In the genomic region with DNA sequence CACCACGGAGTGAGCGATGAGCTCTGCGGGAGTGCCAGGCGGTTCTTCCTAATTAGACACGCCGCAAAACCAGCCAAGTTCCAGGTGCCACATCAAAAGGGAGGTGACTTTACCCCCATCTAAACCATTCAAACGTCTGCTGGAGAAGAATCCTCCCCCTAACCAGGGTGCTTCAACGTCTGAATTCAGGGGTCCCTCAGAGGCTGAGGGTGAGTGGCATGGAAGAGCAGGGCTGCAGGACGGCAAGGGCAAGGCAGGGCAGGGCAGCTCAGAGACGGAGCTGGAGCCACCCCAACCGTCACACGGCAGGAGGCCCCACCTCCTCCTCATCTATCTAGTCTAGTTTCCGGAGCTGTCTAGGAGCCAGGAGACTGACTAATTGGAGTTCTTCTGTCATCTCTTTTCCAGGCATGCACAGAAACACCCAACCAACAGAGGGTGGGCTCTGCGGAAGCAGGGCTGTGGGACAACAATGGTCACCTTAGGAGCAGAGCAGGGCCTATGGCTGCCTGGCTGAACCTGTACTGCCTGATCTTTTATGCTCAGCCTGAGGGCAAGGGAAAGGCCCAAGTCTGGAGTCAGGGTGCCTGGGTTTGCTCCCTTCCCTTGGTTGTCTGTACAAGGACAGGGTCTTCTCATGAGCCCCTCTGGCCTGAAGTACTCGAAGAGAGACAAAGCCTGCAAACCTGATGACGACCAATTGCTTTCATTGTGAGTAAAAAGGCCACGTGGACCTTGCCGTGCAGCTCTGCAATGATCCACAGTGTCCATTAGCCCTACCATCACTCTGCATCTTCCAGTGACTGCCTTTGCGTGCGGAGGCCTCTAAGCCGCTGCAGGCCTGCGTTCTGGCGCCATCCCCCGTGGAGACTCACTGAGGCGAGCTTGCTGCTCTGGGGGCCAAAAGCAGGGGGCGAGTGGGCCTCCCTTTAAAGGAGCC, we compare ENCODE assay signal across 9 cellular contexts.
A peak's percentile ranks its signal among the peaks of the same experiment; 100 is the strongest.
DNase-seq lines count a peak whose midpoint lies in the region; ATAC-seq and TF ChIP-seq lines count a peak whose summit lies in the region.
"Had no signal": no experiment of that assay in that cellular context is flagged by ENCODE, and none has a peak within 500 bp of the region (broad histone marks: within the 10 kb centered on the region; RNA-seq: fewer than 3 reads in every experiment).

No MANE protein-coding gene starts in this region.

- H3K27me3 Mint-ChIP-seq in neural progenitor cell (ENCODE audit: insufficient read depth, low read depth) (no peaks in the 10 kb centered on the region), natural killer cell (ENCODE audit: low read depth in 2 of 2) (no peaks in the 10 kb centered on the region)

- H3F3A ChIP-seq in neural progenitor cell (ENCODE audit: low read depth): no peaks in the 10 kb centered on the region

- H2AFZ ChIP-seq in neural progenitor cell (replicated peaks): peak overlapping the region; percentile 48

- no peak for ATAC-seq in natural killer cell
- no peak for ATAC-seq in GM19397 (IDR thresholded peaks at IDR 0.05; ENCODE audit: unreplicated experiment)

- peaks cover 7% of the 10 kb centered on the region for H3K4me1 ChIP-seq in neural progenitor cell

- no peaks in the 10 kb centered on the region for H3K27me3 ChIP-seq in neural progenitor cell

- H3K27ac Mint-ChIP-seq in neural progenitor cell (peak overlapping the region; percentile 61), natural killer cell (no peak overlapping the region)

- POLR2A ChIA-PET in HEK293T (lab: Yijun Ruan, JAX): no interaction called here

- no peak overlapping the region for H3K27ac ChIP-seq in neural progenitor cell

- no peaks in the 10 kb centered on the region for H3K79me2 ChIP-seq in neural progenitor cell (ENCODE audit: low read depth)

- H3K9me3 ChIP-seq in neural progenitor cell (ENCODE audit: low read depth): no peaks in the 10 kb centered on the region

- H3K36me3 ChIP-seq in neural progenitor cell: no peaks in the 10 kb centered on the region

- no peak overlapping the region for H3K9ac ChIP-seq in neural progenitor cell

- intact Hi-C loops in natural killer cell (cut with micrococcal nuclease): no loop called here

- H3K4me1 Mint-ChIP-seq in neural progenitor cell (peaks cover 24% of the 10 kb centered on the region), natural killer cell (peaks cover 0 to 4% of the 10 kb centered on the region in 2 donors)

- DNase-seq in HEK293T (ENCODE audit: extremely low spot score) (peak; percentile 41), NCI-H510A (lab: John Stamatoyannopoulos, UW) (peak; percentile 39), dermis microvascular lymphatic vessel endothelial cell (ENCODE audit: low read depth in 2 of 2) (peak; percentile 59 to 81), neural progenitor cell (ENCODE audit: low spot score) (peak; percentile 37), natural killer cell (no peak), OCI-M2 (lab: John Stamatoyannopoulos, UW; ENCODE audit: unreplicated experiment) (no peak)
- no peak for DNase-seq in stimulated activated naive CD4-positive, alpha-beta T cell (lab: John Stamatoyannopoulos, UW)
- DNase-seq: NCI-H82 had no signal

- CTCF ChIA-PET in HEK293T (lab: Yijun Ruan, JAX): no interaction called here

- TF ChIP-seq CTCF in neural progenitor cell (IDR thresholded peaks at IDR 0.05): no peak
- TF ChIP-seq CTCF in natural killer cell (IDR thresholded peaks at IDR 0.05): no peak

- H3K36me3 Mint-ChIP-seq in neural progenitor cell: no peaks in the 10 kb centered on the region
- no peaks in the 10 kb centered on the region for H3K36me3 Mint-ChIP-seq in natural killer cell

- H3K4me3 Mint-ChIP-seq in neural progenitor cell (no peak overlapping the region), natural killer cell (no peak overlapping the region)

- H4K20me1 ChIP-seq in neural progenitor cell (ENCODE audit: low read depth): no peaks in the 10 kb centered on the region

- H3K4me2 ChIP-seq in neural progenitor cell: no peak overlapping the region

- H3K4me3 ChIP-seq in neural progenitor cell: no peak overlapping the region

- H3K9me3 Mint-ChIP-seq in neural progenitor cell (no peaks in the 10 kb centered on the region), natural killer cell (no peaks in the 10 kb centered on the region)

TF ChIP-seq in HEK293T, 16 proteins besides CTCF, POLR2A, EP300 and RAD21:
- TF ChIP-seq ZNF384 (IDR thresholded peaks at IDR 0.05): no peak
- TF ChIP-seq ARNT (IDR thresholded peaks at IDR 0.05): 0 out of 2 replicates have a peak, but pooled peaks have one; percentile 37

Comparison
In these comparisons a context has a peak if more than half of its experiments do, and no peak if none do; other contexts are left out.
1. DNase-seq: peak in HEK293T (single experiment), NCI-H510A (single experiment), dermis microvascular lymphatic vessel endothelial cell (2 of 2) and neural progenitor cell (single experiment); none in natural killer cell (single experiment), OCI-M2 (single experiment) and stimulated activated naive CD4-positive, alpha-beta T cell (0 of 6).